ENCODE assay signal across 8 cellular contexts in the genomic region with DNA sequence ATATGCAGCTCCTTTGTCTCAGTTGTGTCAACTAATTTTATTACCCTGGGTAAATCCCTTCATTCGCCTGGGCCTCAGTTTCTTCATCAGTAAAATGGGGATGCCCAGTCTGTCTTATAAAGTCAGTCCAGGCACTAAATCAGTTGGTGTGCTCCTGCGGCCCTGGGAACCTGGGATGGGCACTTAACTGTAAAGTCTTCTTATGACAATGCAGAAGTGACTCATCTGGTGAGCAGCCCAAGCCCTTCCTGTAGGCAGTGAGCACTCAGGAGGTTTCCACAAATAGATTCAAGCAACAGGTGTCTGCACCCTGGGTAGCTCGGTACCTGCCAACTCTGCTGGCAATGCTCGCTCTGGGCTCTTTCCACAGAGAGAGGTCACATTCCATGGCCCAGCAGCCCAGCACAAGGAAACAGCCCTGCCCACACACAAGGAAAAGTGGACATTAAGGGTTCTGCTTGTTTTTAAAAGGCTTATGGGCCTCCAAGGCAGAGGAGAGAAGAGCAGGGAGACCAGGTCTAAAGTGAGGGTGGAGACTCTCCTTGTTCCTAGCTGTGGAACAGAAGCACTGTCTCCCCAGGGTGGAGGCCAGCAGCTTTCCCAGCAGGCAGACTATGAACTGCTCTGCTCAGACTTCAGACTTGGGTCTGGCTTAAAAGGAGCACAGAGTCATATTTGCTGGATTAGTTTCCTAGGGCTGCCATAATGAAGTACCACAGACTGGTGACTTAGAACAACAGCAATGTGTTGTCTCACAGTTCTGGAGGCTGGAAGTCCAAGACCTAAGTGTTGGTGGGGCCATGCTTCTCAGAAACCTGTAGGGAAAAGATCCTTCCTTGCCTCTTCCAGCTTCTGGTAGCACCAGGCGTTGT.
A peak's percentile ranks its signal among the peaks of the same experiment; 100 is the strongest.
DNase-seq lines count a peak whose midpoint lies in the region; ATAC-seq and TF ChIP-seq lines count a peak whose summit lies in the region.

No MANE protein-coding gene starts in this region.

- H3K9me3 ChIP-seq in gastrocnemius medialis = no peaks in the 10 kb centered on the region

- DNase-seq in GM12865 (ENCODE audit: low read depth) (peak; percentile 76), HPDE6-E6E7 (ENCODE audit: extremely low spot score) (peak; percentile 70), choroid plexus epithelial cell (ENCODE audit: low read depth) (peak; percentile 83), gastrocnemius medialis (peak; percentile 90 to 96), NCI-H2171 (lab: John Stamatoyannopoulos, UW) (no peak), nucleus accumbens (lab: John Stamatoyannopoulos, UW) (no peak), left lobe of liver (ENCODE audit: low spot score) (no peak)

- no peak overlapping the region for H3K4me3 ChIP-seq in GM12865 (ENCODE audit: low read depth, low read length)
- no peak overlapping the region for H3K4me3 ChIP-seq in choroid plexus epithelial cell (ENCODE audit: low read depth, low read length)
- no peak overlapping the region for H3K4me3 ChIP-seq in gastrocnemius medialis

- TF ChIP-seq CTCF in GM12865 (IDR thresholded peaks at IDR 0.05; ENCODE audit: insufficient read depth, low read depth, low read length, missing control alignments) (no peak), choroid plexus epithelial cell (conservative IDR thresholded peaks at IDR 0.05; ENCODE audit: low read depth, low read length) (no peak), gastrocnemius medialis (IDR thresholded peaks at IDR 0.05 in 4 of 5, conservative IDR thresholded peaks at IDR 0.05 in 1 of 5) (no peak)

- peak overlapping the region; percentile 77 to 90 (median 84) for H3K27ac ChIP-seq in gastrocnemius medialis

- intact Hi-C loops in gastrocnemius medialis (cut with DNase I; ENCODE audit: low total_unique reads) = loop anchor here (1.0 kb wide), 1 partner anchor 53 kb away; no protein-coding TSS in a partner anchor

- no peaks in the 10 kb centered on the region for H3K27me3 ChIP-seq in gastrocnemius medialis

- ATAC-seq in GM21619 (IDR thresholded peaks at IDR 0.05; ENCODE audit: unreplicated experiment) (peak; percentile 99), gastrocnemius medialis (peak; percentile 94 to 97), left lobe of liver (no peak)

- no peaks in the 10 kb centered on the region for H3K36me3 ChIP-seq in gastrocnemius medialis

- H3K4me1 ChIP-seq in gastrocnemius medialis = peaks cover 28 to 45% of the 10 kb centered on the region in 2 donors

- in situ Hi-C loops in gastrocnemius medialis (cut with MboI; ENCODE audit: low sequenced_read_pairs in 4 of 4) = no loop called here

- no peak for TF ChIP-seq POLR2A in gastrocnemius medialis (IDR thresholded peaks at IDR 0.05)

Comparison
In these comparisons a context has a peak if more than half of its experiments do, and no peak if none do; other contexts are left out.
1. DNase-seq: peak in GM12865 (single experiment), HPDE6-E6E7 (single experiment), choroid plexus epithelial cell (single experiment) and gastrocnemius medialis (2 of 2); none in NCI-H2171 (single experiment), nucleus accumbens (0 of 56) and left lobe of liver (single experiment).